Comparison of ENCODE assay signal across 8 cellular contexts in genomic region chr16:57186630-57187507, GRCh38. TPM values are rescaled to one million over a fixed set of nuclear protein-coding genes. Genes with fewer than 3 reads are reported as not detected.
DNase-seq lines count a peak whose midpoint lies in the region; ATAC-seq and TF ChIP-seq lines count a peak whose summit lies in the region.

No MANE protein-coding gene starts in this region.

- TF ChIP-seq POLR2A in lower leg skin (IDR thresholded peaks at IDR 0.05) (no peak), thyroid gland (IDR thresholded peaks at IDR 0.05) (no peak)

- peaks cover 34% of the 10 kb centered on the region for H3K4me1 Mint-ChIP-seq in T-helper 2 cell treated with Interferon-gamma antibody and Interleukin-4, amounts not matched to agents 5 μg/mL and 100 μg/mL, for 36 hours (ENCODE audit: low read depth)

- no peaks in the 10 kb centered on the region for H3K27me3 Mint-ChIP-seq in T-helper 2 cell treated with Interferon-gamma antibody and Interleukin-4, amounts not matched to agents 5 μg/mL and 100 μg/mL, for 36 hours (ENCODE audit: low read depth)

- no peaks in the 10 kb centered on the region for H3K36me3 ChIP-seq in thyroid gland

- H3K4me3 Mint-ChIP-seq in T-helper 2 cell treated with Interferon-gamma antibody and Interleukin-4, amounts not matched to agents 5 μg/mL and 100 μg/mL, for 36 hours, result peak overlapping the region; percentile 99

- peaks cover 15 to 32% of the 10 kb centered on the region in 2 donors for H3K4me1 ChIP-seq in thyroid gland

- ATAC-seq in HG03097 (IDR thresholded peaks at IDR 0.05; ENCODE audit: low FRiP score, unreplicated experiment), result peak; percentile 0

- DNase-seq in NCI-H510A treated with DMSO at 0.1 percent for 48 hours (lab: John Stamatoyannopoulos, UW), result peak; percentile 5
- DNase-seq in NCI-H510A (lab: John Stamatoyannopoulos, UW), result no peak
- DNase-seq in T-helper 2 cell treated with Interferon-gamma antibody and Interleukin-4, amounts not matched to agents 5 μg/mL and 100 μg/mL, for 36 hours (ENCODE audit: low spot score), result peak; percentile 10
- DNase-seq in coronary artery (ENCODE audit: low spot score), result peak; percentile 75
- no peak for DNase-seq in lower leg skin (ENCODE audit: low spot score in 2 of 2)
- peak; percentile 28 to 30 for DNase-seq in thyroid gland
- no peak for DNase-seq in NCI-H345 (lab: John Stamatoyannopoulos, UW)

- H3K9me3 Mint-ChIP-seq in T-helper 2 cell treated with Interferon-gamma antibody and Interleukin-4, amounts not matched to agents 5 μg/mL and 100 μg/mL, for 36 hours, result no peaks in the 10 kb centered on the region

- no peaks in the 10 kb centered on the region for H3K9me3 ChIP-seq in thyroid gland

- H3K27ac Mint-ChIP-seq in T-helper 2 cell treated with Interferon-gamma antibody and Interleukin-4, amounts not matched to agents 5 μg/mL and 100 μg/mL, for 36 hours, result peak overlapping the region; percentile 92

- H3K36me3 Mint-ChIP-seq in T-helper 2 cell treated with Interferon-gamma antibody and Interleukin-4, amounts not matched to agents 5 μg/mL and 100 μg/mL, for 36 hours (ENCODE audit: low read depth), result peaks cover 10% of the 10 kb centered on the region

- H3K27ac ChIP-seq in coronary artery, result peak overlapping the region; percentile 93 to 99
- peak overlapping the region; percentile 80 to 91 (median 89) for H3K27ac ChIP-seq in thyroid gland

- H3K4me3 ChIP-seq in coronary artery (peak overlapping the region; percentile 100), lower leg skin (ENCODE audit: low read depth, poor library complexity, severe bottlenecking) (peak overlapping the region; percentile 100), thyroid gland (replicated peaks in 1 of 3) (peak overlapping the region; percentile 81 to 98 (median 95))

- intact Hi-C loops in lower leg skin (cut with DNase I; ENCODE audit: low total_unique reads) (no loop called here), thyroid gland (cut with DNase I) (loop anchor here (10.0 kb wide), 1 partner anchor 58 kb away; the partner anchor contains the start of gene ARL2BP)

- no peaks in the 10 kb centered on the region for H3K27me3 ChIP-seq in thyroid gland

- no peak for TF ChIP-seq CTCF in coronary artery (IDR thresholded peaks at IDR 0.05)
- TF ChIP-seq CTCF in lower leg skin (IDR thresholded peaks at IDR 0.05), result no peak
- no peak for TF ChIP-seq CTCF in thyroid gland (IDR thresholded peaks at IDR 0.05)

- 0 to 1% methylated on average over 31 of the region's 31 CpGs for WGBS in lower leg skin, 2 donors
- WGBS in thyroid gland, 2 donors, result 0% methylated on average over 31 of the region's 31 CpGs

RNA-seq across cellular contexts. Expression of gene RSPRY1, which starts 0.7 kb away (rescaled TPM):
- 10 to 100 TPM; 23.8 to 31.2 (median 26.8) TPM for total RNA-seq in lower leg skin
- total RNA-seq in thyroid gland, result 10 to 100 TPM; 42.6 to 59.2 (median 53.9) TPM

RNA-seq across cellular contexts. Expression of gene PSME3IP1, which starts 1.0 kb away (rescaled TPM):
- total RNA-seq in lower leg skin, result 10 to 100 TPM; 38.8 to 68.9 (median 64.9) TPM
- 10 to 100 TPM; 64.7 to 96.3 (median 78.9) TPM for total RNA-seq in thyroid gland

RNA-seq across cellular contexts. Expression of gene ARL2BP, which starts 58.2 kb away (rescaled TPM):
- 10 to 100 TPM; 36.3 to 62.6 (median 48.0) TPM for total RNA-seq in lower leg skin
- 10 to 100 TPM; 51.2 to 68.9 (median 60.0) TPM for total RNA-seq in thyroid gland

Comparison
In these comparisons a context has a peak if more than half of its experiments do, and no peak if none do; other contexts are left out.
1. DNase-seq: peak in NCI-H510A treated with DMSO at 0.1 percent for 48 hours (single experiment), T-helper 2 cell treated with Interferon-gamma antibody and Interleukin-4, amounts not matched to agents 5 μg/mL and 100 μg/mL, for 36 hours (single experiment), coronary artery (single experiment) and thyroid gland (2 of 2); none in NCI-H510A (single experiment), lower leg skin (0 of 2) and NCI-H345 (single experiment).
2. Peak in every context shown above with its lines, with median percentiles within 50 percentile points of each other: H3K4me3 ChIP-seq.